9 cellular contexts compared by ENCODE assay signal in the genomic region with DNA sequence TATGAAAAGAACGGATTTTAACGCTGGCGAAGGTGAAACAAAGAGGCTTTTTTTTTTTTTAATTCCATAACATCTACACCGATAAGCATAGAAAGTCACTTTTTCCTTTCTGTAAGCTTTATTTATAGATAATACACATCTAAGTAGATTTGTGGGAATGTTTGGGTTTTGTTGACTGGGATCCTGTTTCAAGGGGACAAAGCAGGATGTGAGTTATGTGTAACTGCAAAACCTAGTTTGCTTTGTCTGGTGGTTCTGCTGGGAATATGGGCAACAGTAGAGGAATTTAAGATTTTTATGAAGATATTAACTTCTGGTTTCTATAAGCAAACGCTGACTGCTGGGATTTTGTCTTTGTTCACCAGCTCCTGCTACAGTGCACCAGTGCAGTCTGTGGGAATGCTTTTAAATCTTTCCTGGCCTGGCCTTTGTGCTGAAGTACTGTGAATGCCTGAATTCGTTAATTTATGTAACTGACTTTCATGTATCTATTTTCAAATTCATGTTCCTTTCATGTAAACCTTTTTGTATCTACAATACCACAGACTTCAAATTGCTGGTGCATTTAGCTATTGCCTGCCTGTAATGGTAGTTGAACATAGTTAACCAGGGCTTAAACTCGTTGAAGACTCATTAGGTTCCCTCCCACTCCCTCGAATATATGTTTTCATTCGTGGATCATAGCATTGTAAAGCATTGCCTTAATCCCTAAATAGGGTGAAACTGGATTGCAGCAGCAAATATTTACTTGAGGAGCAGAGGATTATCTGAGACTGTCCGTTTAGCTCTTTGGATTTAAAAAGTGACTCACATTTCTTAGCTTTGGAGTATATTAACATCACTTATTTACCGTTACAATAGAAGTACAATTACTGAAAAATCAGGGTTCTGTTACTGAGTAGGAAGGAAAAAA. TPM values are rescaled to one million over a fixed set of nuclear protein-coding genes. Genes with fewer than 3 reads are reported as not detected.
DNase-seq lines count a peak whose midpoint lies in the region; ATAC-seq, FAIRE-seq and TF ChIP-seq lines count a peak whose summit lies in the region.
"Had no signal": no experiment of that assay in that cellular context is flagged by ENCODE, and none has a peak within 500 bp of the region (broad histone marks: within the 10 kb centered on the region; RNA-seq: fewer than 3 reads in every experiment).

No MANE protein-coding gene starts in this region.

- H3K4me1 ChIP-seq in HEK293 (ENCODE audit: control insufficient read depth, insufficient read depth, low read length) (no peaks in the 10 kb centered on the region; the same call in 1 of the 2 replicates), HepG2 (ENCODE audit: insufficient read depth, low read length) (peaks cover 18% of the 10 kb centered on the region), thyroid gland (peaks cover 4 to 12% of the 10 kb centered on the region in 2 donors)

- TF ChIP-seq EP300 in HepG2 (IDR thresholded peaks at IDR 0.05; ENCODE audit: low read depth in 2 of 2, low read length in 2 of 2) (no peak), HepG2 (CRISPR knock-in tag; IDR thresholded peaks at IDR 0.05; ENCODE audit: borderline replicate concordance) (no peak)

- H3K9ac ChIP-seq in HepG2 (ENCODE audit: insufficient read depth, low read depth, low read length): peak overlapping the region; percentile 82

- TF ChIP-seq POLR2A in HepG2 (IDR thresholded peaks at IDR 0.05; ENCODE audit: insufficient read depth in 1 of 2, low read depth in 2 of 2, low read length in 2 of 2) (no peak), thyroid gland (IDR thresholded peaks at IDR 0.05) (no peak)

- ATAC-seq in HepG2 (no peak), GM18517 (IDR thresholded peaks at IDR 0.05; ENCODE audit: unreplicated experiment) (no peak)

- CTCF ChIA-PET in HEK293 (lab: Yijun Ruan, JAX) (interaction anchor here (0.6 to 1.7 kb wide), 6 partner anchors 10 to 552 kb away, joined by 3 to 4 read pairs (median 4); no protein-coding TSS in a partner anchor), HepG2 (lab: Yijun Ruan, JAX; ENCODE audit: low intra/inter-chr PET ratio, low total read pairs) (no interaction called here)

- H3K79me2 ChIP-seq in HepG2 (ENCODE audit: insufficient read depth, low read length): peaks cover 50% of the 10 kb centered on the region

- H4K20me1 ChIP-seq in HepG2 (ENCODE audit: insufficient read depth, low read length): no peaks in the 10 kb centered on the region; the same call in 1 of the 2 replicates

- in situ Hi-C loops in HepG2 (cut with HindIII; ENCODE audit: extremely low pct_ligation_motif_present, low pct_unique_long_range_greater_than_20kb): loop anchor here (5.0 kb wide), 1 partner anchor 75 kb away; a partner anchor contains a TSS

- POLR2A ChIA-PET in HEK293 (lab: Yijun Ruan, JAX): interaction anchor here (0.6 to 2.1 kb wide), 9 partner anchors 9 to 84 kb away, joined by 3 to 9 read pairs (median 5); no protein-coding TSS in a partner anchor
- POLR2A ChIA-PET in HepG2 (lab: Yijun Ruan, JAX): interaction anchor here (0.6 to 1.4 kb wide), 7 partner anchors 11 to 78 kb away, joined by 3 to 10 read pairs (median 3); a partner anchor contains a TSS

- FAIRE-seq in HepG2 (lab: Jason Lieb, UNC): peak; percentile 51
- FAIRE-seq: islet of Langerhans had no signal

- no peak overlapping the region for H2AFZ ChIP-seq in HepG2 (ENCODE audit: low read length)

- H3K27ac ChIP-seq in HEK293 (ENCODE audit: extremely low read depth, low read depth, low read length) (peak overlapping the region; percentile 96), HepG2 (ENCODE audit: extremely low read length, insufficient read depth, low read length) (peak overlapping the region; percentile 87), thyroid gland (no peak overlapping the region)

- H3K27me3 ChIP-seq in HepG2 (ENCODE audit: control insufficient read depth in 1 of 2, insufficient read depth in 2 of 2, low read length in 2 of 2) (no peaks in the 10 kb centered on the region; a peak in 1 of 5 replicates), thyroid gland (no peaks in the 10 kb centered on the region)

- H3K36me3 ChIP-seq in HEK293 (ENCODE audit: control insufficient read depth in 2 of 2, insufficient read depth in 1 of 2, low read length in 2 of 2) (no peaks in the 10 kb centered on the region), HepG2 (replicated peaks in 1 of 2; ENCODE audit: control insufficient read depth in 1 of 2, insufficient read depth in 2 of 2, low read length in 2 of 2) (no peaks in the 10 kb centered on the region), thyroid gland (no peaks in the 10 kb centered on the region)

- WGBS in HepG2 (ENCODE audit: low lambda C conversion rate): 6% methylated on average over 11 of the region's 11 CpGs
- WGBS in thyroid gland, 2 donors: 19 to 21% methylated on average over 11 of the region's 11 CpGs

- peak overlapping the region; percentile 98 for H3K4me3 ChIP-seq in HEK293 (ENCODE audit: low read depth, low read length)
- peak overlapping the region; percentile 88 to 97 (median 96) for H3K4me3 ChIP-seq in HepG2 (replicated peaks in 1 of 3; ENCODE audit: insufficient read depth in 1 of 3, low read depth in 2 of 3, low read length in 3 of 3)
- H3K4me3 ChIP-seq in thyroid gland (replicated peaks in 1 of 3): peak overlapping the region in 2 of 3 donors; percentile 90 to 97

- BruUV-seq in HepG2 (replicated peaks; lab: Mats Ljungman, UMichigan): no TSS peak

- H3K9me3 ChIP-seq in HEK293 (ENCODE audit: control insufficient read depth, insufficient read depth, low read depth, low read length) (no peaks in the 10 kb centered on the region), HepG2 (ENCODE audit: low read length) (no peaks in the 10 kb centered on the region), thyroid gland (no peaks in the 10 kb centered on the region)

- no peak for TF ChIP-seq RAD21 in HepG2 (CRISPR knock-in tag; IDR thresholded peaks at IDR 0.05)

- H3K4me2 ChIP-seq in HepG2 (ENCODE audit: low read depth, low read length): peak overlapping the region; percentile 84

- DNase-seq in A172 (ENCODE audit: low spot score): peak; percentile 10
- peak; percentile 36 for DNase-seq in astrocyte of the hippocampus (ENCODE audit: low read depth, low spot score)
- no peak for DNase-seq in HepG2 (ENCODE audit: low spot score)
- DNase-seq in thyroid gland: no peak
- no peak for DNase-seq in NK-92 (lab: John Stamatoyannopoulos, UW; ENCODE audit: unreplicated experiment)
- no peak for DNase-seq in SW 1271 (lab: John Stamatoyannopoulos, UW)

- intact Hi-C loops in HepG2 (cut with micrococcal nuclease; ENCODE audit: unreplicated experiment): loop anchor here (10.0 kb wide), 1 partner anchor 158 kb away; no protein-coding TSS in a partner anchor
- intact Hi-C loops in thyroid gland (cut with DNase I): loop anchor here (5.0 kb wide), 1 partner anchor 75 kb away; a partner anchor contains a TSS

- TF ChIP-seq CTCF in HEK293 (tag by site-specific recombination; IDR thresholded peaks at IDR 0.05): no peak
- TF ChIP-seq CTCF in HepG2 (CRISPR knock-in tag; IDR thresholded peaks at IDR 0.05): no peak
- no peak for TF ChIP-seq CTCF in thyroid gland (IDR thresholded peaks at IDR 0.05)

TF ChIP-seq in HEK293, 187 proteins besides CTCF, POLR2A, EP300 and RAD21 (continues in another document):
- no peak for TF ChIP-seq GLIS1 (tag by site-specific recombination; IDR thresholded peaks at IDR 0.05)
- no peak for TF ChIP-seq ZNF274 (IDR thresholded peaks at IDR 0.05; ENCODE audit: low read length)
- no peak for TF ChIP-seq ZNF274 (tag by site-specific recombination; IDR thresholded peaks at IDR 0.05; ENCODE audit: borderline replicate concordance)
- no peak for TF ChIP-seq ZNF2 (tag by site-specific recombination; IDR thresholded peaks at IDR 0.05)

TF ChIP-seq in HepG2, 621 proteins besides CTCF, POLR2A, EP300 and RAD21:
- TF ChIP-seq ZNF337 (CRISPR knock-in tag; IDR thresholded peaks at IDR 0.05; ENCODE audit: borderline replicate concordance, low read depth): 0 out of 2 replicates have a peak, but pooled peaks have one; percentile 2
- no peak for TF ChIP-seq KDM2A (CRISPR knock-in tag; IDR thresholded peaks at IDR 0.05; ENCODE audit: borderline replicate concordance, low read depth)
TF ChIP-seq in HepG2: peak in this region for 1.

RNA-seq across cellular contexts. Expression of a gene that starts 1.5 kb away (rescaled TPM):
- total RNA-seq in A172 (2014; rRNA removed; shearing (Covaris generic)): 89.8 and 93.0 TPM in 2 replicates
- total RNA-seq in HepG2 (2016; rRNA removed; fragmentation: Illumina TruSeq; extraction: Trizol): 34.4 and 43.2 TPM in 2 replicates
- 17.0 and 25.3 TPM in 2 replicates for total RNA-seq in HepG2 (2016; cell fraction: cytosol; rRNA removed; fragmentation: Illumina TruSeq; extraction: Trizol; ENCODE audit: low read depth)
- total RNA-seq in HepG2 (2016; cell fraction: insoluble cytoplasmic fraction; rRNA removed; fragmentation: Illumina TruSeq; extraction: Trizol): 31.5 and 39.5 TPM in 2 replicates
- total RNA-seq in HepG2 (2016; cell fraction: membrane; rRNA removed; fragmentation: Illumina TruSeq; extraction: Trizol): 26.6 and 27.4 TPM in 2 replicates
- total RNA-seq in HepG2 (2016; cell fraction: nucleus; rRNA removed; fragmentation: Illumina TruSeq; extraction: Trizol): 28.3 and 29.2 TPM in 2 replicates
- 12.5 and 16.2 TPM in 2 replicates for polyA plus RNA-seq in HepG2 (2011; rRNA removed)
- polyA plus RNA-seq in HepG2 (2011; cell fraction: cytosol; rRNA removed): 10.7 and 12.2 TPM in 2 replicates
- 7.1 and 7.7 TPM in 2 replicates for polyA plus RNA-seq in HepG2 (2011; cell fraction: nucleus; rRNA removed)
- 12.6 and 18.5 TPM in 2 replicates for polyA plus RNA-seq in HepG2 (2012)
- 14.4 and 24.4 TPM in 2 replicates for polyA plus RNA-seq in HepG2 (2016; cell fraction: cytosol; fragmentation: Illumina TruSeq; extraction: Trizol; ENCODE audit: low read depth)
- 35.3 and 37.9 TPM in 2 replicates for polyA plus RNA-seq in HepG2 (2016; cell fraction: insoluble cytoplasmic fraction; fragmentation: Illumina TruSeq; extraction: Trizol; ENCODE audit: low read depth)
- 19.7 and 23.8 TPM in 2 replicates for polyA plus RNA-seq in HepG2 (2016; cell fraction: membrane; fragmentation: Illumina TruSeq; extraction: Trizol; ENCODE audit: low read depth)
- polyA plus RNA-seq in HepG2 (2016; cell fraction: nucleus; fragmentation: Illumina TruSeq; extraction: Trizol; ENCODE audit: insufficient read depth, low read depth): 24.6 and 27.7 TPM in 2 replicates
- 7.3 and 10.3 TPM in 2 replicates for polyA minus RNA-seq in HepG2 (2011; rRNA and poly(A)+ RNA removed; ENCODE audit: low replicate concordance)
- polyA minus RNA-seq in HepG2 (2011; cell fraction: cytosol; rRNA and poly(A)+ RNA removed): 10.6 and 16.8 TPM in 2 replicates
- polyA minus RNA-seq in HepG2 (2011; cell fraction: nucleus; rRNA and poly(A)+ RNA removed): 22.9 and 29.7 TPM in 2 replicates
- 10 to 100 TPM; 20.3 to 35.0 (median 27.2) TPM for total RNA-seq in thyroid gland

Comparison
In these comparisons a context has a peak if more than half of its experiments do, and no peak if none do; other contexts are left out.
1. DNase-seq: peak in A172 (single experiment) and astrocyte of the hippocampus (single experiment); none in HepG2 (single experiment), thyroid gland (0 of 2), NK-92 (single experiment) and SW 1271 (0 of 2).
2. H3K27ac ChIP-seq: peak in HEK293 (single experiment) and HepG2 (single experiment); none in thyroid gland (0 of 3).
3. Peak in every context shown above with its lines, with median percentiles within 50 percentile points of each other: H3K4me3 ChIP-seq.